Comparison of ENCODE assay signal across 8 cellular contexts in genomic region chr12:31118347-31118830, GRCh38. TPM values are rescaled to one million over a fixed set of nuclear protein-coding genes. Genes with fewer than 3 reads are reported as not detected.
A peak's percentile ranks its signal among the peaks of the same experiment; 100 is the strongest.
DNase-seq lines count a peak whose midpoint lies in the region; ATAC-seq and TF ChIP-seq lines count a peak whose summit lies in the region.

No MANE protein-coding gene starts in this region.

- POLR2A ChIA-PET in HEK293 (lab: Yijun Ruan, JAX) = no interaction called here

- H3K4me1 ChIP-seq in HEK293 (ENCODE audit: control insufficient read depth, insufficient read depth, low read length) (peaks cover 2% of the 10 kb centered on the region; the same call in 1 of the 2 replicates), SJCRH30 (no peaks in the 10 kb centered on the region), foreskin keratinocyte (no peaks in the 10 kb centered on the region)

- H3K4me3 ChIP-seq in HEK293 (ENCODE audit: low read depth, low read length) (peak overlapping the region; percentile 64), SJCRH30 (peak overlapping the region; percentile 67)

- H3K9me3 ChIP-seq in HEK293 (ENCODE audit: control insufficient read depth, insufficient read depth, low read depth, low read length) (no peaks in the 10 kb centered on the region), SJCRH30 (replicated peaks) (no peaks in the 10 kb centered on the region)

- ATAC-seq in foreskin keratinocyte = peak; percentile 37
- ATAC-seq in HG03139 (IDR thresholded peaks at IDR 0.05; ENCODE audit: unreplicated experiment) = no peak

- H3K36me3 ChIP-seq in HEK293 (ENCODE audit: control insufficient read depth in 2 of 2, insufficient read depth in 1 of 2, low read length in 2 of 2) (no peaks in the 10 kb centered on the region), SJCRH30 (no peaks in the 10 kb centered on the region)

- TF ChIP-seq CTCF in HEK293 (tag by site-specific recombination; IDR thresholded peaks at IDR 0.05) (no peak), foreskin keratinocyte (conservative IDR thresholded peaks at IDR 0.05) (no peak)

- H3K27ac ChIP-seq in HEK293 (ENCODE audit: extremely low read depth, low read depth, low read length) (peak overlapping the region; percentile 61; the same call in 1 of the 2 replicates), SJCRH30 (peak overlapping the region; percentile 36; the same call in 1 of the 2 replicates), foreskin keratinocyte (no peak overlapping the region)

- H3K27me3 ChIP-seq in SJCRH30 (no peaks in the 10 kb centered on the region), foreskin keratinocyte (peaks cover 26% of the 10 kb centered on the region)

- DNase-seq in AG20443 (ENCODE audit: low spot score) (peak; percentile 40), SJCRH30 (peak; percentile 53 to 60), foreskin keratinocyte (no peak), retina (peak; percentile 64), NCI-H526 (lab: John Stamatoyannopoulos, UW) (no peak), GM03348 (ENCODE audit: low spot score) (no peak)

- CTCF ChIA-PET in HEK293 (lab: Yijun Ruan, JAX) = interaction anchor here (0.6 to 0.8 kb wide), 6 partner anchors 119 to 1623 kb away, joined by 3 to 7 read pairs (median 3); no protein-coding TSS in a partner anchor

TF ChIP-seq in HEK293, 187 proteins besides CTCF, POLR2A, EP300 and RAD21 (continues in another document):
- TF ChIP-seq ZNF174 (tag by site-specific recombination; IDR thresholded peaks at IDR 0.05) (no peak), KLF7 (tag by site-specific recombination; IDR thresholded peaks at IDR 0.05; ENCODE audit: borderline replicate concordance) (peak; percentile 45; the same call in 1 of the 2 replicates), ZNF701 (tag by site-specific recombination; IDR thresholded peaks at IDR 0.05) (peak; percentile 76; the same call in 1 of the 2 replicates), ZNF37A (tag by site-specific recombination; IDR thresholded peaks at IDR 0.05) (no peak), ZNF169 (tag by site-specific recombination; IDR thresholded peaks at IDR 0.05) (no peak), ZNF76 (tag by site-specific recombination; IDR thresholded peaks at IDR 0.05; ENCODE audit: borderline replicate concordance, low read depth) (no peak), ZEB2 (tag by site-specific recombination; IDR thresholded peaks at IDR 0.05) (no peak; the same call in none of the 2 replicates), ZNF843 (tag by site-specific recombination; IDR thresholded peaks at IDR 0.05) (no peak), ZNF433 (tag by site-specific recombination; IDR thresholded peaks at IDR 0.05; ENCODE audit: low read depth) (no peak), ZNF26 (tag by site-specific recombination; IDR thresholded peaks at IDR 0.05) (no peak), ZSCAN23 (tag by site-specific recombination; IDR thresholded peaks at IDR 0.05) (no peak), ZNF548 (tag by site-specific recombination; IDR thresholded peaks at IDR 0.05) (no peak), ZNF426 (tag by site-specific recombination; IDR thresholded peaks at IDR 0.05) (no peak), ZNF48 (tag by site-specific recombination; IDR thresholded peaks at IDR 0.05) (no peak), ZNF670 (tag by site-specific recombination; IDR thresholded peaks at IDR 0.05; ENCODE audit: low read depth) (no peak), ZNF221 (tag by site-specific recombination; IDR thresholded peaks at IDR 0.05; ENCODE audit: borderline replicate concordance) (no peak), HOXD13 (CRISPR knock-in tag; IDR thresholded peaks at IDR 0.05; ENCODE audit: borderline replicate concordance) (no peak), ZBTB8A (tag by site-specific recombination; IDR thresholded peaks at IDR 0.05) (no peak; the same call in 1 of the 2 replicates), ZBTB48 (tag by site-specific recombination; IDR thresholded peaks at IDR 0.05) (no peak), KLF1 (tag by site-specific recombination; IDR thresholded peaks at IDR 0.05) (peak; percentile 45), ZNF629 (tag by site-specific recombination; IDR thresholded peaks at IDR 0.05) (no peak)
- TF ChIP-seq, protein P1, sequence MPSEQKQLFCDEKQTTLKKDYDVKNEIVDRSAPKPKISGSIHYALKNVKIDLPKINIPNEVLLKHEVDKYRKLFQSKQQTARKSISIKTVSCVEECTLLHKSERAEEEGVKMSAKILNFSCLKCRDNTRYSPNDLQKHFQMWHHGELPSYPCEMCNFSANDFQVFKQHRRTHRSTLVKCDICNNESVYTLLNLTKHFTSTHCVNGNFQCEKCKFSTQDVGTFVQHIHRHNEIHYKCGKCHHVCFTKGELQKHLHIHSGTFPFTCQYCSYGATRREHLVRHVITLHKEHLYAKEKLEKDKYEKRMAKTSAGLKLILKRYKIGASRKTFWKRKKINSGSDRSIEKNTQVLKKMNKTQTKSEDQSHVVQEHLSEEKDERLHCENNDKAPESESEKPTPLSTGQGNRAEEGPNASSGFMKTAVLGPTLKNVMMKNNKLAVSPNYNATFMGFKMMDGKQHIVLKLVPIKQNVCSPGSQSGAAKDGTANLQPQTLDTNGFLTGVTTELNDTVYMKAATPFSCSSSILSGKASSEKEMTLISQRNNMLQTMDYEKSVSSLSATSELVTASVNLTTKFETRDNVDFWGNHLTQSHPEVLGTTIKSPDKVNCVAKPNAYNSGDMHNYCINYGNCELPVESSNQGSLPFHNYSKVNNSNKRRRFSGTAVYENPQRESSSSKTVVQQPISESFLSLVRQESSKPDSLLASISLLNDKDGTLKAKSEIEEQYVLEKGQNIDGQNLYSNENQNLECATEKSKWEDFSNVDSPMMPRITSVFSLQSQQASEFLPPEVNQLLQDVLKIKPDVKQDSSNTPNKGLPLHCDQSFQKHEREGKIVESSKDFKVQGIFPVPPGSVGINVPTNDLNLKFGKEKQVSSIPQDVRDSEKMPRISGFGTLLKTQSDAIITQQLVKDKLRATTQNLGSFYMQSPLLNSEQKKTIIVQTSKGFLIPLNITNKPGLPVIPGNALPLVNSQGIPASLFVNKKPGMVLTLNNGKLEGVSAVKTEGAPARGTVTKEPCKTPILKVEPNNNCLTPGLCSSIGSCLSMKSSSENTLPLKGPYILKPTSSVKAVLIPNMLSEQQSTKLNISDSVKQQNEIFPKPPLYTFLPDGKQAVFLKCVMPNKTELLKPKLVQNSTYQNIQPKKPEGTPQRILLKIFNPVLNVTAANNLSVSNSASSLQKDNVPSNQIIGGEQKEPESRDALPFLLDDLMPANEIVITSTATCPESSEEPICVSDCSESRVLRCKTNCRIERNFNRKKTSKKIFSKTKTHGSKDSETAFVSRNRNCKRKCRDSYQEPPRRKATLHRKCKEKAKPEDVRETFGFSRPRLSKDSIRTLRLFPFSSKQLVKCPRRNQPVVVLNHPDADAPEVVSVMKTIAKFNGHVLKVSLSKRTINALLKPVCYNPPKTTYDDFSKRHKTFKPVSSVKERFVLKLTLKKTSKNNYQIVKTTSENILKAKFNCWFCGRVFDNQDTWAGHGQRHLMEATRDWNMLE (tag by site-specific recombination; conservative IDR thresholded peaks at IDR 0.05; ENCODE audit: low read depth) = no peak
- TF ChIP-seq, protein P2, sequence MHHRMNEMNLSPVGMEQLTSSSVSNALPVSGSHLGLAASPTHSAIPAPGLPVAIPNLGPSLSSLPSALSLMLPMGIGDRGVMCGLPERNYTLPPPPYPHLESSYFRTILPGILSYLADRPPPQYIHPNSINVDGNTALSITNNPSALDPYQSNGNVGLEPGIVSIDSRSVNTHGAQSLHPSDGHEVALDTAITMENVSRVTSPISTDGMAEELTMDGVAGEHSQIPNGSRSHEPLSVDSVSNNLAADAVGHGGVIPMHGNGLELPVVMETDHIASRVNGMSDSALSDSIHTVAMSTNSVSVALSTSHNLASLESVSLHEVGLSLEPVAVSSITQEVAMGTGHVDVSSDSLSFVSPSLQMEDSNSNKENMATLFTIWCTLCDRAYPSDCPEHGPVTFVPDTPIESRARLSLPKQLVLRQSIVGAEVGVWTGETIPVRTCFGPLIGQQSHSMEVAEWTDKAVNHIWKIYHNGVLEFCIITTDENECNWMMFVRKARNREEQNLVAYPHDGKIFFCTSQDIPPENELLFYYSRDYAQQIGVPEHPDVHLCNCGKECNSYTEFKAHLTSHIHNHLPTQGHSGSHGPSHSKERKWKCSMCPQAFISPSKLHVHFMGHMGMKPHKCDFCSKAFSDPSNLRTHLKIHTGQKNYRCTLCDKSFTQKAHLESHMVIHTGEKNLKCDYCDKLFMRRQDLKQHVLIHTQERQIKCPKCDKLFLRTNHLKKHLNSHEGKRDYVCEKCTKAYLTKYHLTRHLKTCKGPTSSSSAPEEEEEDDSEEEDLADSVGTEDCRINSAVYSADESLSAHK (tag by site-specific recombination; IDR thresholded peaks at IDR 0.05) = 0 out of 2 replicates have a peak, but pooled peaks have one; percentile 31
- TF ChIP-seq, protein P3, sequence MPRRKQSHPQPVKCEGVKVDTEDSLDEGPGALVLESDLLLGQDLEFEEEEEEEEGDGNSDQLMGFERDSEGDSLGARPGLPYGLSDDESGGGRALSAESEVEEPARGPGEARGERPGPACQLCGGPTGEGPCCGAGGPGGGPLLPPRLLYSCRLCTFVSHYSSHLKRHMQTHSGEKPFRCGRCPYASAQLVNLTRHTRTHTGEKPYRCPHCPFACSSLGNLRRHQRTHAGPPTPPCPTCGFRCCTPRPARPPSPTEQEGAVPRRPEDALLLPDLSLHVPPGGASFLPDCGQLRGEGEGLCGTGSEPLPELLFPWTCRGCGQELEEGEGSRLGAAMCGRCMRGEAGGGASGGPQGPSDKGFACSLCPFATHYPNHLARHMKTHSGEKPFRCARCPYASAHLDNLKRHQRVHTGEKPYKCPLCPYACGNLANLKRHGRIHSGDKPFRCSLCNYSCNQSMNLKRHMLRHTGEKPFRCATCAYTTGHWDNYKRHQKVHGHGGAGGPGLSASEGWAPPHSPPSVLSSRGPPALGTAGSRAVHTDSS (tag by site-specific recombination; IDR thresholded peaks at IDR 0.05) = no peak

RNA-seq across cellular contexts. Expression of gene DDX11, which starts 44.7 kb away (rescaled TPM):
- total RNA-seq in SJCRH30 (2014; rRNA removed; shearing (Covaris generic)) = 42.4 and 58.7 TPM in 2 replicates
- total RNA-seq in foreskin keratinocyte = 33.9 and 35.7 TPM in 2 replicates
- 18.0 and 19.0 TPM in 2 replicates for polyA plus RNA-seq in foreskin keratinocyte

Comparison
In these comparisons a context has a peak if more than half of its experiments do, and no peak if none do; other contexts are left out.
1. DNase-seq: peak in AG20443 (single experiment), SJCRH30 (2 of 2) and retina (single experiment); none in foreskin keratinocyte (0 of 2), NCI-H526 (0 of 2) and GM03348 (single experiment).